In the genomic region with DNA sequence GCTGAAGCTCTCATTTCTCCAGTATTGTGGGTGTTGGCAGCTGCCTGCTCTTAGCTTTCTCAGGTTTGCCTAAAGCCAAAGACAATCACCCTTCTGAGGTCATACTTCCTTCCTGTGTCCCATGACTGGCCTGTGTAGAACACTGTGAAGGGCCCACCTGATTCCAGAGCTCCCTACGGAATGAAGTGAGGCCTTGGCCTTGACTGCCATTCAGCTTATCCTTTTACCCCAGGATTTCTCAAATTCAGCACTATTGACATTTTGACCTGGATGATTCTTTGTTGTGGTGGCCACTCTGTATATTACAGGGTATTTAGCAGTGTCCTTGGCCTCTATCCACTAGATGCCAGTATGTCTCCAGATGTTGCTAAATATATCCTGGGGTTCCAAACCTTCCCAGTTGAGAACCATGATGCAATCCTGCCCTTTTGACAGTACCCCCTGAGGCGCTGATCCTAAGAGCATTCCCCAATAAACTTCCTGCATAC, we compare ENCODE assay signal across 13 cellular contexts.
DNase-seq lines count a peak whose midpoint lies in the region; ATAC-seq and TF ChIP-seq lines count a peak whose summit lies in the region.
"Had no signal": no experiment of that assay in that cellular context is flagged by ENCODE, and none has a peak within 500 bp of the region (broad histone marks: within the 10 kb centered on the region; RNA-seq: fewer than 3 reads in every experiment).

No MANE protein-coding gene starts in this region.

- no peaks in the 10 kb centered on the region for H3K4me1 ChIP-seq in cardiac muscle cell (ENCODE audit: low read depth)
- peaks cover 0 to 2% of the 10 kb centered on the region in 2 donors for H3K4me1 ChIP-seq in thyroid gland
- H3K4me1 ChIP-seq: psoas muscle, testis had no signal

- peaks cover 2% of the 10 kb centered on the region for H3K4me1 Mint-ChIP-seq in activated naive CD8-positive, alpha-beta T cell treated with anti-CD3 and anti-CD28 coated beads for 36 hours
- no peaks in the 10 kb centered on the region for H3K4me1 Mint-ChIP-seq in activated naive CD8-positive, alpha-beta T cell treated with anti-CD3 and anti-CD28 coated beads, Interleukin-2, amount 50 U/mL, for 24 hours

- H3K4me3 Mint-ChIP-seq in activated naive CD8-positive, alpha-beta T cell treated with anti-CD3 and anti-CD28 coated beads for 36 hours: no peak overlapping the region
- H3K4me3 Mint-ChIP-seq in activated naive CD8-positive, alpha-beta T cell treated with anti-CD3 and anti-CD28 coated beads, Interleukin-2, amount 50 U/mL, for 24 hours: no peak overlapping the region
- H3K4me3 Mint-ChIP-seq: CD4-positive, alpha-beta T cell; dendritic cell treated with granulocyte-macrophage colony-stimulating factor and Interleukin-4, amounts not matched to agents 40 ng/mL and 50 ng/mL, for 4 days had no signal

- H3K27me3 ChIP-seq in cardiac muscle cell: no peaks in the 10 kb centered on the region
- H3K27me3 ChIP-seq in thyroid gland: no peaks in the 10 kb centered on the region
- H3K27me3 ChIP-seq: testis had no signal

- DNase-seq in activated naive CD8-positive, alpha-beta T cell treated with anti-CD3 and anti-CD28 coated beads for 36 hours: no peak
- DNase-seq in activated naive CD8-positive, alpha-beta T cell treated with anti-CD3 and anti-CD28 coated beads, Interleukin-2, amount 50 U/mL, for 24 hours: no peak
- DNase-seq in cardiac muscle cell (ENCODE audit: low read depth in 1 of 2, low spot score in 1 of 2) (peak; percentile 45 to 68), thyroid gland (no peak), cerebellar nuclear complex (lab: John Stamatoyannopoulos, UW) (no peak), NCI-H2081 (lab: John Stamatoyannopoulos, UW) (no peak), KG1 (lab: John Stamatoyannopoulos, UW) (no peak)
- DNase-seq: CD4-positive, alpha-beta T cell; KBM-7; psoas muscle; testis had no signal

- no peak for ATAC-seq in activated naive CD8-positive, alpha-beta T cell treated with anti-CD3 and anti-CD28 coated beads, Interleukin-2, amount 50 U/mL, for 24 hours
- ATAC-seq in SK-N-SH treated with all-trans-retinoic acid at 6 μM for 48 hours: peak; percentile 95

- H3K27ac Mint-ChIP-seq in activated naive CD8-positive, alpha-beta T cell treated with anti-CD3 and anti-CD28 coated beads for 36 hours: peak overlapping the region; percentile 11
- no peak overlapping the region for H3K27ac Mint-ChIP-seq in activated naive CD8-positive, alpha-beta T cell treated with anti-CD3 and anti-CD28 coated beads, Interleukin-2, amount 50 U/mL, for 24 hours
- H3K27ac Mint-ChIP-seq: CD4-positive, alpha-beta T cell; dendritic cell treated with granulocyte-macrophage colony-stimulating factor and Interleukin-4, amounts not matched to agents 40 ng/mL and 50 ng/mL, for 4 days had no signal

- intact Hi-C loops in thyroid gland (cut with DNase I): no loop called here

- H3K9me3 ChIP-seq in cardiac muscle cell (ENCODE audit: low read depth): no peaks in the 10 kb centered on the region
- no peaks in the 10 kb centered on the region for H3K9me3 ChIP-seq in thyroid gland
- H3K9me3 ChIP-seq: psoas muscle, testis had no signal

- H3K27ac ChIP-seq in cardiac muscle cell (no peak overlapping the region), thyroid gland (no peak overlapping the region)
- H3K27ac ChIP-seq: psoas muscle, testis had no signal

- no peak overlapping the region for H3K4me3 ChIP-seq in cardiac muscle cell
- H3K4me3 ChIP-seq in thyroid gland (replicated peaks in 1 of 3): no peak overlapping the region
- H3K4me3 ChIP-seq: psoas muscle, testis had no signal

- no peaks in the 10 kb centered on the region for H3K36me3 ChIP-seq in cardiac muscle cell
- no peaks in the 10 kb centered on the region for H3K36me3 ChIP-seq in thyroid gland

- no peak for TF ChIP-seq POLR2A in thyroid gland (IDR thresholded peaks at IDR 0.05)

- peaks cover 3% of the 10 kb centered on the region for H3K9me3 Mint-ChIP-seq in activated naive CD8-positive, alpha-beta T cell treated with anti-CD3 and anti-CD28 coated beads for 36 hours
- peaks cover 3% of the 10 kb centered on the region for H3K9me3 Mint-ChIP-seq in activated naive CD8-positive, alpha-beta T cell treated with anti-CD3 and anti-CD28 coated beads, Interleukin-2, amount 50 U/mL, for 24 hours
- H3K9me3 Mint-ChIP-seq: CD4-positive, alpha-beta T cell; dendritic cell treated with granulocyte-macrophage colony-stimulating factor and Interleukin-4, amounts not matched to agents 40 ng/mL and 50 ng/mL, for 4 days had no signal

- WGBS in thyroid gland, 2 donors: 88 to 92% methylated on average over 2 of the region's 2 CpGs

- TF ChIP-seq CTCF in cardiac muscle cell (IDR thresholded peaks at IDR 0.05; ENCODE audit: low read depth, low read length) (peak; percentile 35), thyroid gland (IDR thresholded peaks at IDR 0.05) (peak in 4 of 6 experiments; percentile 31 to 62 (median 38))

- no peaks in the 10 kb centered on the region for H3K36me3 Mint-ChIP-seq in activated naive CD8-positive, alpha-beta T cell treated with anti-CD3 and anti-CD28 coated beads for 36 hours
- H3K36me3 Mint-ChIP-seq in activated naive CD8-positive, alpha-beta T cell treated with anti-CD3 and anti-CD28 coated beads, Interleukin-2, amount 50 U/mL, for 24 hours (ENCODE audit: low read depth): no peaks in the 10 kb centered on the region

- peaks cover 16% of the 10 kb centered on the region for H3K27me3 Mint-ChIP-seq in activated naive CD8-positive, alpha-beta T cell treated with anti-CD3 and anti-CD28 coated beads for 36 hours
- H3K27me3 Mint-ChIP-seq in activated naive CD8-positive, alpha-beta T cell treated with anti-CD3 and anti-CD28 coated beads, Interleukin-2, amount 50 U/mL, for 24 hours: peaks cover 9% of the 10 kb centered on the region
- H3K27me3 Mint-ChIP-seq: CD4-positive, alpha-beta T cell; dendritic cell treated with granulocyte-macrophage colony-stimulating factor and Interleukin-4, amounts not matched to agents 40 ng/mL and 50 ng/mL, for 4 days had no signal

TF ChIP-seq in SK-N-SH treated with all-trans-retinoic acid at 6 μM for 48 hours, 23 proteins besides CTCF, POLR2A, EP300 and RAD21 (continues in another document):
- TF ChIP-seq, protein P1, sequence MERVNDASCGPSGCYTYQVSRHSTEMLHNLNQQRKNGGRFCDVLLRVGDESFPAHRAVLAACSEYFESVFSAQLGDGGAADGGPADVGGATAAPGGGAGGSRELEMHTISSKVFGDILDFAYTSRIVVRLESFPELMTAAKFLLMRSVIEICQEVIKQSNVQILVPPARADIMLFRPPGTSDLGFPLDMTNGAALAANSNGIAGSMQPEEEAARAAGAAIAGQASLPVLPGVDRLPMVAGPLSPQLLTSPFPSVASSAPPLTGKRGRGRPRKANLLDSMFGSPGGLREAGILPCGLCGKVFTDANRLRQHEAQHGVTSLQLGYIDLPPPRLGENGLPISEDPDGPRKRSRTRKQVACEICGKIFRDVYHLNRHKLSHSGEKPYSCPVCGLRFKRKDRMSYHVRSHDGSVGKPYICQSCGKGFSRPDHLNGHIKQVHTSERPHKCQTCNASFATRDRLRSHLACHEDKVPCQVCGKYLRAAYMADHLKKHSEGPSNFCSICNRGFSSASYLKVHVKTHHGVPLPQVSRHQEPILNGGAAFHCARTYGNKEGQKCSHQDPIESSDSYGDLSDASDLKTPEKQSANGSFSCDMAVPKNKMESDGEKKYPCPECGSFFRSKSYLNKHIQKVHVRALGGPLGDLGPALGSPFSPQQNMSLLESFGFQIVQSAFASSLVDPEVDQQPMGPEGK (CRISPR knock-in tag; IDR thresholded peaks at IDR 0.05; ENCODE audit: borderline replicate concordance): no peak
- TF ChIP-seq PPARA (CRISPR knock-in tag; IDR thresholded peaks at IDR 0.05; ENCODE audit: borderline replicate concordance) (no peak), SNAI2 (CRISPR knock-in tag; IDR thresholded peaks at IDR 0.05) (no peak), ZFP30 (CRISPR knock-in tag; IDR thresholded peaks at IDR 0.05) (no peak), ZFP3 (CRISPR knock-in tag; IDR thresholded peaks at IDR 0.05) (no peak), TOX (CRISPR knock-in tag; IDR thresholded peaks at IDR 0.05; ENCODE audit: borderline replicate concordance) (no peak), GLIS3 (CRISPR knock-in tag; IDR thresholded peaks at IDR 0.05) (no peak), ESRRG (CRISPR knock-in tag; IDR thresholded peaks at IDR 0.05) (no peak), BACH2 (CRISPR knock-in tag; IDR thresholded peaks at IDR 0.05; ENCODE audit: borderline replicate concordance) (no peak), OSR1 (CRISPR knock-in tag; IDR thresholded peaks at IDR 0.05) (no peak), ZNF565 (CRISPR knock-in tag; conservative IDR thresholded peaks at IDR 0.05; ENCODE audit: low read depth) (no peak), ZNF8 (CRISPR knock-in tag; IDR thresholded peaks at IDR 0.05) (no peak), ARNTL (CRISPR knock-in tag; IDR thresholded peaks at IDR 0.05; ENCODE audit: borderline replicate concordance, low read depth) (no peak), RARB (CRISPR knock-in tag; IDR thresholded peaks at IDR 0.05) (no peak)
- TF ChIP-seq, protein P2, sequence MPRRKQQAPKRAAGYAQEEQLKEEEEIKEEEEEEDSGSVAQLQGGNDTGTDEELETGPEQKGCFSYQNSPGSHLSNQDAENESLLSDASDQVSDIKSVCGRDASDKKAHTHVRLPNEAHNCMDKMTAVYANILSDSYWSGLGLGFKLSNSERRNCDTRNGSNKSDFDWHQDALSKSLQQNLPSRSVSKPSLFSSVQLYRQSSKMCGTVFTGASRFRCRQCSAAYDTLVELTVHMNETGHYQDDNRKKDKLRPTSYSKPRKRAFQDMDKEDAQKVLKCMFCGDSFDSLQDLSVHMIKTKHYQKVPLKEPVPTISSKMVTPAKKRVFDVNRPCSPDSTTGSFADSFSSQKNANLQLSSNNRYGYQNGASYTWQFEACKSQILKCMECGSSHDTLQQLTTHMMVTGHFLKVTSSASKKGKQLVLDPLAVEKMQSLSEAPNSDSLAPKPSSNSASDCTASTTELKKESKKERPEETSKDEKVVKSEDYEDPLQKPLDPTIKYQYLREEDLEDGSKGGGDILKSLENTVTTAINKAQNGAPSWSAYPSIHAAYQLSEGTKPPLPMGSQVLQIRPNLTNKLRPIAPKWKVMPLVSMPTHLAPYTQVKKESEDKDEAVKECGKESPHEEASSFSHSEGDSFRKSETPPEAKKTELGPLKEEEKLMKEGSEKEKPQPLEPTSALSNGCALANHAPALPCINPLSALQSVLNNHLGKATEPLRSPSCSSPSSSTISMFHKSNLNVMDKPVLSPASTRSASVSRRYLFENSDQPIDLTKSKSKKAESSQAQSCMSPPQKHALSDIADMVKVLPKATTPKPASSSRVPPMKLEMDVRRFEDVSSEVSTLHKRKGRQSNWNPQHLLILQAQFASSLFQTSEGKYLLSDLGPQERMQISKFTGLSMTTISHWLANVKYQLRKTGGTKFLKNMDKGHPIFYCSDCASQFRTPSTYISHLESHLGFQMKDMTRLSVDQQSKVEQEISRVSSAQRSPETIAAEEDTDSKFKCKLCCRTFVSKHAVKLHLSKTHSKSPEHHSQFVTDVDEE (CRISPR knock-in tag; IDR thresholded peaks at IDR 0.05): no peak

Comparison
In these comparisons a context has a peak if more than half of its experiments do, and no peak if none do; other contexts are left out.
1. DNase-seq: peak in cardiac muscle cell (2 of 2); none in activated naive CD8-positive, alpha-beta T cell treated with anti-CD3 and anti-CD28 coated beads for 36 hours (single experiment), activated naive CD8-positive, alpha-beta T cell treated with anti-CD3 and anti-CD28 coated beads, Interleukin-2, amount 50 U/mL, for 24 hours (single experiment), thyroid gland (0 of 2), cerebellar nuclear complex (0 of 2), NCI-H2081 (0 of 2) and KG1 (single experiment).